18 cellular contexts compared by ENCODE assay signal in genomic region chrX:3609800-3610199, GRCh38.
A peak's percentile ranks its signal among the peaks of the same experiment; 100 is the strongest.
DNase-seq lines count a peak whose midpoint lies in the region; FAIRE-seq and TF ChIP-seq lines count a peak whose summit lies in the region.
"Had no signal": no experiment of that assay in that cellular context is flagged by ENCODE, and none has a peak within 500 bp of the region (broad histone marks: within the 10 kb centered on the region; RNA-seq: fewer than 3 reads in every experiment).

No MANE protein-coding gene starts in this region.

- no peaks in the 10 kb centered on the region for H3K36me3 ChIP-seq in bronchial epithelial cell (ENCODE audit: control insufficient read depth, insufficient read depth, low read length)
- no peaks in the 10 kb centered on the region for H3K36me3 ChIP-seq in kidney epithelial cell (ENCODE audit: control insufficient read depth, insufficient read depth, low read length)

- in situ Hi-C loops in KBM-7 (cut with MboI; ENCODE audit: low pct_unique_long_range_greater_than_20kb, low sequenced_read_pairs): no loop called here

- H3K4me3 ChIP-seq in bronchial epithelial cell (ENCODE audit: low read depth, low read length) (no peak overlapping the region), kidney epithelial cell (ENCODE audit: low read depth, low read length) (no peak overlapping the region)
- H3K4me3 ChIP-seq: testis had no signal

- no peak for FAIRE-seq in bronchial epithelial cell (lab: Jason Lieb, UNC)
- FAIRE-seq: H1 had no signal

- intact Hi-C loops in posterior cingulate gyrus (cut with DNase I): no loop called here

- H3K27me3 ChIP-seq in bronchial epithelial cell (ENCODE audit: control insufficient read depth, insufficient read depth, low read length) (no peaks in the 10 kb centered on the region), kidney epithelial cell (ENCODE audit: control insufficient read depth, insufficient read depth, low read length) (no peaks in the 10 kb centered on the region)
- H3K27me3 ChIP-seq: testis had no signal

- DNase-seq in AG08395 (ENCODE audit: low spot score): peak; percentile 56
- DNase-seq in HS-5 (ENCODE audit: low read depth): peak; percentile 49
- peak; percentile 57 for DNase-seq in bronchial epithelial cell (ENCODE audit: low read depth)
- DNase-seq in kidney epithelial cell (ENCODE audit: low read depth): peak; percentile 16
- no peak for DNase-seq in T1000 (lab: John Stamatoyannopoulos, UW)
- DNase-seq in posterior cingulate gyrus: no peak
- no peak for DNase-seq in cerebellum (ENCODE audit: low spot score)
- DNase-seq in KBM-7: no peak
- DNase-seq: activated B cell treated with CpG ODN at 0.5 μM for 24 hours; activated effector memory CD4-positive, alpha-beta T cell treated with anti-CD3 and anti-CD28 coated beads, Interleukin-2, amount 50 U/mL, for 16 hours; AML-193; left colon; NCI-H1092 treated with DMSO at 0.1 percent for 48 hours; NCI-H774; stimulated activated CD4-positive, alpha-beta T cell treated with anti-CD3 and anti-CD28 coated beads, Interleukin-1b, Interleukin-23, amount 100 ng/mL, for 48 hours; T-cell; testis had no signal

- no peak for TF ChIP-seq CTCF in bronchial epithelial cell (IDR thresholded peaks at IDR 0.05; ENCODE audit: insufficient read depth, low read length, severe bottlenecking)
- TF ChIP-seq CTCF in kidney epithelial cell (IDR thresholded peaks at IDR 0.05; ENCODE audit: insufficient read depth, low read length, poor library complexity, severe bottlenecking): no peak

Comparison
In these comparisons a context has a peak if more than half of its experiments do, and no peak if none do; other contexts are left out.
1. DNase-seq: peak in AG08395 (single experiment), HS-5 (single experiment), bronchial epithelial cell (single experiment) and kidney epithelial cell (single experiment); none in T1000 (single experiment), posterior cingulate gyrus (0 of 10), cerebellum (single experiment) and KBM-7 (single experiment).